In the genomic region with DNA sequence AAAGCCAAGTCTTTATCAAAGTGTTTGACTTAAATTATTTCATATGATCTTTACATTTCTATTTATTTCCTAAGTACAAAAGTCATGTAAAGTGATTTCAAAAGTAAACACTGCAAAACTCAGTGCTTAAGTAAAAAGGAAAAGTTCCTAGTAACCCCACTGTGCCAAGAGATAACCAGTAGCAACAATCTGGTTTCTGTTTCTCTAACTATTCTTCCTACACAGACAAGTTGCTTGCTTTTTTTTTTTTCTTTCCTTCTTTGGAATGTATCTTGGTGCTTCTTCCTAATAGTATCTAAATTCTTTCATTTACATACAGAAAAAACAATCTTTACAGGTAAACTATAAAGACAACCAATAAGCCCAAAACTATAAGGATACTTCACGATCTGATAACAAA, we compare ENCODE assay signal across 1 cellular context.
TF ChIP-seq lines count a peak whose summit lies in the region.

No MANE protein-coding gene starts in this region.

TF ChIP-seq in IMR-90, 13 proteins besides CTCF, POLR2A, EP300 and RAD21 (continued from another document):
- no peak for TF ChIP-seq CEBPB (IDR thresholded peaks at IDR 0.05; ENCODE audit: low read depth, low read length)
- TF ChIP-seq, protein P1, sequence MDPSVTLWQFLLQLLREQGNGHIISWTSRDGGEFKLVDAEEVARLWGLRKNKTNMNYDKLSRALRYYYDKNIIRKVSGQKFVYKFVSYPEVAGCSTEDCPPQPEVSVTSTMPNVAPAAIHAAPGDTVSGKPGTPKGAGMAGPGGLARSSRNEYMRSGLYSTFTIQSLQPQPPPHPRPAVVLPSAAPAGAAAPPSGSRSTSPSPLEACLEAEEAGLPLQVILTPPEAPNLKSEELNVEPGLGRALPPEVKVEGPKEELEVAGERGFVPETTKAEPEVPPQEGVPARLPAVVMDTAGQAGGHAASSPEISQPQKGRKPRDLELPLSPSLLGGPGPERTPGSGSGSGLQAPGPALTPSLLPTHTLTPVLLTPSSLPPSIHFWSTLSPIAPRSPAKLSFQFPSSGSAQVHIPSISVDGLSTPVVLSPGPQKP (IDR thresholded peaks at IDR 0.05; ENCODE audit: borderline replicate concordance, low read depth, low read length): no peak
